8 cellular contexts compared by ENCODE assay signal in the genomic region with DNA sequence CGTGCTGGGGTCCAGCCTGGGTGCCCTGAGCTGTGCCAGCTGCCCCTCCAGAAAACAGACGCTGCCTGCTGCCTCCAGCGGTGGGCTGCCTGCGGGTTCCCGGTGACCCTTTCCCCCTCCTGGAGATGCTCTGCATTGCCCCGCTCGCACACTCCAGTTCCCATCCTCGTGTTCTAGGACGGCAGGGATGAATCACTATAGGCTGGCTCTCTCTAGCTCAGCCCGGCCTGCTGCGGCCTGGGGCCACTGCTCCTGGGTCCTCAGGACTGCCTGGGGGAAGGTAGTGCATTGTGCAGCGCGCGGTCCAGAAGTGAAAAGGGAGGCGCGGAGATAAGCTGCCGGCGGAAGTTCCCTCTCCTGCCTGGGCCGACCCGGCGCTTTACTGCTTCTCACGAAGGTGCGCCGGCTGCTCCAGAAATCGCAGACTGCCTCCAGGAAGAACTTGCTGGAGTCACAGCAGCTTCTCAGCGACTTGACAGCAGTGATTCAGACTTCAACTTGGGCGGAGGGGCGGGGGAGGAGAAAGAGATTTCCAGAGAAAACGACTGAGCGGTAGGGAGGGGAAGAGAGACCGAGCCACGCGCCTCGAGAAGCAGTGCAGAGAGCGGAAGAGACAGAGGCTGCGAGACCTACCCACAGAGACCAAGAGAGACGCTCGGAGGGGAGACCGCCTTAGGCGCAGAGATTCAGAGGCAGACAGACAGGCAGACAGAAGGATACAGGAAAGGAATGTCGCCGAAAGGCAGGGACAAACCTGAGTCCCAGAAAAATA. TPM values are rescaled to one million over a fixed set of nuclear protein-coding genes. Genes with fewer than 3 reads are reported as not detected.
DNase-seq lines count a peak whose midpoint lies in the region; ATAC-seq and TF ChIP-seq lines count a peak whose summit lies in the region.

No MANE protein-coding gene starts in this region.

- H3K27me3 ChIP-seq in breast epithelium (peaks cover 0 to 64% of the 10 kb centered on the region in 2 donors), left lung (peaks cover 56 to 100% of the 10 kb centered on the region in 2 donors)

- no peak for TF ChIP-seq CTCF in breast epithelium (IDR thresholded peaks at IDR 0.05)
- TF ChIP-seq CTCF in left lung (IDR thresholded peaks at IDR 0.05): no peak

- CTCF ChIA-PET in HEK293T (lab: Yijun Ruan, JAX): no interaction called here

- H3K36me3 ChIP-seq in breast epithelium: no peaks in the 10 kb centered on the region
- H3K36me3 ChIP-seq in left lung: no peaks in the 10 kb centered on the region

- ATAC-seq in left lung (peak; percentile 67), HG02623 (IDR thresholded peaks at IDR 0.05; ENCODE audit: unreplicated experiment) (no peak)
- ATAC-seq in stimulated activated naive CD8-positive, alpha-beta T cell treated with anti-CD3 and anti-CD28 coated beads, Interleukin-15, Interleukin-2, amounts not matched to agents 100 U/mL and 50 U/mL, for 24 hours: peak; percentile 38

- H3K9me3 ChIP-seq in breast epithelium (no peaks in the 10 kb centered on the region), left lung (no peaks in the 10 kb centered on the region)

- in situ Hi-C loops in KBM-7 (cut with MboI; ENCODE audit: low pct_unique_long_range_greater_than_20kb, low sequenced_read_pairs): no loop called here

- DNase-seq in stimulated activated naive CD4-positive, alpha-beta T cell treated with Interleukin-2 at 50 U/mL for 16 hours (lab: John Stamatoyannopoulos, UW): peak; percentile 12
- DNase-seq in stimulated activated naive CD4-positive, alpha-beta T cell (lab: John Stamatoyannopoulos, UW): no peak
- DNase-seq in KBM-7 (peak; percentile 73), breast epithelium (ENCODE audit: low spot score in 2 of 2) (no peak), left lung (peak; percentile 32 to 78), HEK293T (ENCODE audit: extremely low spot score) (no peak)
- no peak for DNase-seq in stimulated activated naive CD8-positive, alpha-beta T cell treated with anti-CD3 and anti-CD28 coated beads, Interleukin-15, Interleukin-2, amounts not matched to agents 100 U/mL and 50 U/mL, for 24 hours

- intact Hi-C loops in breast epithelium (cut with DNase I; ENCODE audit: low total_unique reads) (no loop called here), left lung (cut with DNase I) (no loop called here)

- no peaks in the 10 kb centered on the region for H3K4me1 ChIP-seq in breast epithelium
- peaks cover 12 to 21% of the 10 kb centered on the region in 2 donors for H3K4me1 ChIP-seq in left lung

- peak overlapping the region; percentile 45 to 66 (median 48) for H3K4me3 ChIP-seq in breast epithelium
- peak overlapping the region; percentile 2 to 14 for H3K4me3 ChIP-seq in left lung

- TF ChIP-seq POLR2A in breast epithelium (IDR thresholded peaks at IDR 0.05): no peak

- H3K27ac ChIP-seq in breast epithelium: peak overlapping the region; percentile 48 to 69
- H3K27ac ChIP-seq in left lung: no peak overlapping the region

- POLR2A ChIA-PET in HEK293T (lab: Yijun Ruan, JAX): no interaction called here

TF ChIP-seq in HEK293T, 16 proteins besides CTCF, POLR2A, EP300 and RAD21:
- TF ChIP-seq ELF4 (IDR thresholded peaks at IDR 0.05) (no peak), CTBP1 (IDR thresholded peaks at IDR 0.05; ENCODE audit: borderline replicate concordance) (no peak), HDGF (IDR thresholded peaks at IDR 0.05; ENCODE audit: borderline replicate concordance) (no peak), ZNF384 (IDR thresholded peaks at IDR 0.05) (no peak)

RNA-seq across cellular contexts. Expression of gene MSX1, which starts 6.7 kb away (rescaled TPM):
- total RNA-seq in breast epithelium (10 to 100 TPM in 1 of 3 donors, 1 to 10 TPM in 2; 5.4 to 17.9 (median 8.5) TPM), left lung (1 to 10 TPM; 2.0 to 2.9 TPM)

Comparison
In these comparisons a context has a peak if more than half of its experiments do, and no peak if none do; other contexts are left out.
1. DNase-seq: peak in stimulated activated naive CD4-positive, alpha-beta T cell treated with Interleukin-2 at 50 U/mL for 16 hours (single experiment), KBM-7 (single experiment) and left lung (2 of 2); none in stimulated activated naive CD4-positive, alpha-beta T cell (0 of 6), breast epithelium (0 of 2), stimulated activated naive CD8-positive, alpha-beta T cell treated with anti-CD3 and anti-CD28 coated beads, Interleukin-15, Interleukin-2, amounts not matched to agents 100 U/mL and 50 U/mL, for 24 hours (single experiment) and HEK293T (single experiment).
2. H3K27ac ChIP-seq: peak in breast epithelium (2 of 2); none in left lung (0 of 2).